In genomic region chr5:33440482-33441240, GRCh38 we compare ENCODE assay signal across 1 cellular context.
TF ChIP-seq lines count a peak whose summit lies in the region.

TARS1 (plus strand) TSS chr5:33440965; CDS start chr5:33441087, 122 bp downstream.

TF ChIP-seq in GM12878, 131 proteins besides CTCF, POLR2A, EP300 and RAD21 (continued from another document and continues in another):
- TF ChIP-seq PRDM15 (CRISPR knock-in tag; IDR thresholded peaks at IDR 0.05) (no peak), ZNF592 (IDR thresholded peaks at IDR 0.05) (no peak), MXI1 (IDR thresholded peaks at IDR 0.05; ENCODE audit: low read depth, low read length) (peak; percentile 37), TCF3 (IDR thresholded peaks at IDR 0.05; ENCODE audit: borderline replicate concordance, insufficient read depth, low read depth, low read length) (no peak), ZNF207 (IDR thresholded peaks at IDR 0.05; ENCODE audit: borderline replicate concordance) (no peak), BCL11A (IDR thresholded peaks at IDR 0.05; ENCODE audit: low read depth, low read length) (no peak), HSF1 (IDR thresholded peaks at IDR 0.05; ENCODE audit: low read depth, low read length) (no peak), POLR2AphosphoS5 (IDR thresholded peaks at IDR 0.05; ENCODE audit: low read length) (peak; percentile 89), TBL1XR1 (IDR thresholded peaks at IDR 0.05; ENCODE audit: low read depth, low read length) (no peak), BMI1 (IDR thresholded peaks at IDR 0.05; ENCODE audit: borderline replicate concordance) (no peak), SMC3 (IDR thresholded peaks at IDR 0.05; ENCODE audit: borderline replicate concordance, low read length) (0 out of 2 replicates have a peak, but pooled peaks have one; percentile 10), ETV6 (conservative IDR thresholded peaks at IDR 0.05 in 1 of 2, IDR thresholded peaks at IDR 0.05 in 1 of 2; ENCODE audit: borderline replicate concordance in 1 of 2, low read depth in 1 of 2) (peak in 1 of 2 experiments; percentile 52; a peak in 1 of 4 replicates), ASH2L (IDR thresholded peaks at IDR 0.05; ENCODE audit: borderline replicate concordance, low read depth) (0 out of 2 replicates have a peak, but pooled peaks have one; percentile 82), ZBTB11 (CRISPR knock-in tag; IDR thresholded peaks at IDR 0.05) (no peak), MAX (IDR thresholded peaks at IDR 0.05; ENCODE audit: low read depth, low read length) (peak; percentile 71; the same call in 1 of the 2 replicates), ATF3 (IDR thresholded peaks at IDR 0.05; ENCODE audit: borderline replicate concordance, extremely low read depth, low read depth, low read length) (no peak), SP1 (IDR thresholded peaks at IDR 0.05; ENCODE audit: low read depth, low read length) (peak; percentile 92), REST (IDR thresholded peaks at IDR 0.05; ENCODE audit: low read depth, low read length) (peak; percentile 25; the same call in 1 of the 2 replicates), SIX5 (IDR thresholded peaks at IDR 0.05; ENCODE audit: low read depth, low read length, severe bottlenecking) (no peak), EZH2 (IDR thresholded peaks at IDR 0.05; ENCODE audit: borderline replicate concordance, control insufficient read depth, low read depth, low read length) (no peak), SUZ12 (IDR thresholded peaks at IDR 0.05; ENCODE audit: unreplicated experiment) (no peak), MYB (IDR thresholded peaks at IDR 0.05; ENCODE audit: borderline replicate concordance, low read depth, low read length) (no peak), BCL3 (IDR thresholded peaks at IDR 0.05; ENCODE audit: borderline replicate concordance, insufficient read depth, low read depth, low read length, poor library complexity, severe bottlenecking) (no peak), HDAC2 (IDR thresholded peaks at IDR 0.05) (no peak; the same call in 1 of the 2 replicates), LARP7 (IDR thresholded peaks at IDR 0.05) (peak; percentile 59; the same call in 1 of the 2 replicates), NFXL1 (IDR thresholded peaks at IDR 0.05; ENCODE audit: borderline replicate concordance) (no peak), KDM1A (IDR thresholded peaks at IDR 0.05; ENCODE audit: borderline replicate concordance) (no peak), USF1 (IDR thresholded peaks at IDR 0.05; ENCODE audit: borderline replicate concordance, extremely low read length, insufficient read depth, low read depth, low read length) (no peak), RUNX3 (IDR thresholded peaks at IDR 0.05; ENCODE audit: low read length) (peak; percentile 33; the same call in 1 of the 2 replicates), TCF7 (IDR thresholded peaks at IDR 0.05; ENCODE audit: borderline replicate concordance) (no peak), USF2 (IDR thresholded peaks at IDR 0.05; ENCODE audit: borderline replicate concordance, low read depth, low read length) (no peak), DPF2 (IDR thresholded peaks at IDR 0.05) (peak; percentile 50; the same call in 1 of the 2 replicates)
